ENCODE assay signal across 12 cellular contexts in the genomic region with DNA sequence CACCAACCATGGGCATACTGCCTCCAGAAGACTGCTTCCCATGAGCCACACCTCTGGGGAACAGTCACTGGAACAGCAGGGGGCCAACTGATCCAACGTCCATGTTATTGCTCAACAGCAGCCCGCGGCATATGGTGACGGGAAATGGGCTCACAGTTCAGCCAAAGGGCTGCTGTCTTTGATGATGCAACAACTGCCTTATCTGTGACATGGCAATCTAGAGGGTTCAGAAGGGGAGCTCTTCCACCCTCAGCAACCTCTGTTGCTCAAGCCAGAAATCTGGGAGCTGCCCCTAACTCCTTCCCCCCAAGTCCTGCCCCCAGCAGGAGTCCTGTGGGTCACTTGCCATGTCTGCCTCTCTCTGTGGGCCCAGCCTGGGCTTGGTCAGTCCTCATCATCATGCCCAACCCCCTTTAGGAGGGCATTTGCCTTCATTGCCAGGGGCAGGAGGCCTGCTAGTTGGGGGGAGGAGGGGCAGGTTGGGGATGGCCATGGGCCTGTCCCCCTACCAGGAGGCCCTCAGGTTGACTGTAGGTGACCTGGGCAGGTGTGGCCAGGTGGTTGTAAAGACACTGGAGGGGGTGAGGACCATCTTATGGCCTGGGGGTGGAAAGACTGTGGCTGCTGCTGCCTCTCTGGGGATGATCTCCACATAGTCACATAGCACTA.
DNase-seq lines count a peak whose midpoint lies in the region; ATAC-seq and TF ChIP-seq lines count a peak whose summit lies in the region.
"Had no signal": no experiment of that assay in that cellular context is flagged by ENCODE, and none has a peak within 500 bp of the region (broad histone marks: within the 10 kb centered on the region; RNA-seq: fewer than 3 reads in every experiment).

No MANE protein-coding gene starts in this region.

- peak; percentile 60 for ATAC-seq in gastroesophageal sphincter
- ATAC-seq in gastrocnemius medialis = peak; percentile 6 to 62

- H3K27me3 ChIP-seq in gastroesophageal sphincter (no peaks in the 10 kb centered on the region), gastrocnemius medialis (no peaks in the 10 kb centered on the region)
- H3K27me3 ChIP-seq: neutrophil had no signal

- DNase-seq in GM03348 (ENCODE audit: low spot score) = peak; percentile 56
- peak; percentile 21 for DNase-seq in OCI-M1 (lab: John Stamatoyannopoulos, UW)
- peak in 1 of 2 donors; percentile 65 for DNase-seq in gastrocnemius medialis
- no peak for DNase-seq in NCI-H2196 treated with DMSO at 0.1 percent for 48 hours (lab: John Stamatoyannopoulos, UW; ENCODE audit: unreplicated experiment)
- DNase-seq in NK-92 (lab: John Stamatoyannopoulos, UW; ENCODE audit: unreplicated experiment) = no peak
- DNase-seq in NCI-H2029 (lab: John Stamatoyannopoulos, UW) = no peak
- no peak for DNase-seq in nucleus accumbens (lab: John Stamatoyannopoulos, UW)
- DNase-seq: activated CD4-positive, alpha-beta T cell treated with anti-CD3 and anti-CD28 coated beads, Interleukin-2, amount 50 U/mL, for 4 hours; hippocampal formation; MM.1S had no signal

- no peak for TF ChIP-seq POLR2A in gastroesophageal sphincter (IDR thresholded peaks at IDR 0.05)
- TF ChIP-seq POLR2A in gastrocnemius medialis (IDR thresholded peaks at IDR 0.05) = no peak

- H3K36me3 ChIP-seq in gastroesophageal sphincter (no peaks in the 10 kb centered on the region), gastrocnemius medialis (no peaks in the 10 kb centered on the region)
- H3K36me3 ChIP-seq: neutrophil had no signal

- H3K4me3 ChIP-seq in gastroesophageal sphincter = no peak overlapping the region
- no peak overlapping the region for H3K4me3 ChIP-seq in gastrocnemius medialis

- TF ChIP-seq CTCF in gastroesophageal sphincter (IDR thresholded peaks at IDR 0.05) (no peak), gastrocnemius medialis (IDR thresholded peaks at IDR 0.05 in 4 of 5, conservative IDR thresholded peaks at IDR 0.05 in 1 of 5) (no peak)

- H3K27ac ChIP-seq in gastroesophageal sphincter (peak overlapping the region in 3 of 4 donors; percentile 37 to 59 (median 53)), gastrocnemius medialis (peak overlapping the region in 3 of 4 donors; percentile 18 to 35 (median 24))
- H3K27ac ChIP-seq: neutrophil had no signal

- TF ChIP-seq EP300 in gastroesophageal sphincter (IDR thresholded peaks at IDR 0.05) = no peak

- intact Hi-C loops in gastrocnemius medialis (cut with DNase I; ENCODE audit: low total_unique reads) = no loop called here

- H3K4me1 ChIP-seq in gastroesophageal sphincter (peaks cover 0 to 4% (median 0%) of the 10 kb centered on the region in 3 donors), gastrocnemius medialis (peaks cover 6 to 17% of the 10 kb centered on the region in 2 donors)

- H3K9me3 ChIP-seq in gastroesophageal sphincter (no peaks in the 10 kb centered on the region), gastrocnemius medialis (no peaks in the 10 kb centered on the region)
- H3K9me3 ChIP-seq: neutrophil had no signal

- in situ Hi-C loops in gastrocnemius medialis (cut with MboI; ENCODE audit: low sequenced_read_pairs in 4 of 4) = loop anchor here in 1 of 4 donors (10.0 kb wide), 1 partner anchor 200 kb away; no protein-coding TSS in a partner anchor

- WGBS in gastroesophageal sphincter (ENCODE audit: low coverage in 1 of 2), 2 donors = no CpG with 5 or more reads among the region's 4 CpGs

Comparison
In these comparisons a context has a peak if more than half of its experiments do, and no peak if none do; other contexts are left out.
1. DNase-seq: peak in GM03348 (single experiment) and OCI-M1 (single experiment); none in NCI-H2196 treated with DMSO at 0.1 percent for 48 hours (single experiment), NK-92 (single experiment), NCI-H2029 (single experiment) and nucleus accumbens (0 of 56).